16 cellular contexts compared by ENCODE assay signal in the genomic region with DNA sequence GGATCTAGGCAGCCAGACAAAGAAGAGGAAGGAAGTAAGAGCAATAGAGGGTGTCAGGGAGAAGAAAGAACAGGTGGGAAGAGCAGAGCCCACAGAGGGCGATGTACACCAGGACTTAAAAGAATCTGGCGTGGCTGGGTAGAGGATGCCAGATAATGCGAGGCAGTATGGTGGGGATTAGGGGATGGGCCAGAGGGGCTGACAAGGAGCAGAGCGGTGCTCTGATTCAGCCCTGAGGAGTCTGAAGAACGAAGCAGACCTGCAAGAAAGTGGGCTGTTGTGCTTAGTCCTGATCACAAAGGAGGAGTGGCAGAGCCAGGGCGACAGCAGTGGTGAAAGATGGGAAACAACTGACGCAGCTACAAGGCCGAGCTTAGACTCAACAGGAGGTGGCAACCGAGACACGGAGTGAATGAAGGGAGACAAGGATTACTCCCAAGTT.
A peak's percentile ranks its signal among the peaks of the same experiment; 100 is the strongest.
DNase-seq lines count a peak whose midpoint lies in the region; ATAC-seq and TF ChIP-seq lines count a peak whose summit lies in the region.
"Had no signal": no experiment of that assay in that cellular context is flagged by ENCODE, and none has a peak within 500 bp of the region (broad histone marks: within the 10 kb centered on the region; RNA-seq: fewer than 3 reads in every experiment).

No MANE protein-coding gene starts in this region.

- CTCF ChIA-PET in OCI-LY7 (lab: Charles Lee; ENCODE audit: unreplicated experiment), result no interaction called here
- CTCF ChIA-PET in CD4-positive, alpha-beta memory T cell (lab: Charles Lee; ENCODE audit: partially characterized antibody), result no interaction called here

- no peak overlapping the region for H3K27ac Mint-ChIP-seq in CD4-positive, alpha-beta memory T cell
- H3K27ac Mint-ChIP-seq: activated CD4-positive, alpha-beta memory T cell treated with anti-CD3 and anti-CD28 coated beads for 36 hours had no signal

- H3K9me2 ChIP-seq in OCI-LY7 (ENCODE audit: insufficient read depth, low read length), result no peaks in the 10 kb centered on the region

- no peak overlapping the region for H3K4me2 ChIP-seq in OCI-LY7 (ENCODE audit: low read length)

- no peaks in the 10 kb centered on the region for H3K4me1 Mint-ChIP-seq in CD4-positive, alpha-beta memory T cell

- H3K27me3 ChIP-seq in CD4-positive, alpha-beta memory T cell (ENCODE audit: insufficient read depth, low read length), result no peaks in the 10 kb centered on the region
- H3K27me3 ChIP-seq: tibial nerve had no signal

- H3K9me3 Mint-ChIP-seq in CD4-positive, alpha-beta memory T cell, result peaks cover 5 to 30% (median 16%) of the 10 kb centered on the region in 8 donors

- no peaks in the 10 kb centered on the region for H3K79me2 ChIP-seq in OCI-LY7 (ENCODE audit: insufficient read depth, low read depth, low read length)

- no peak for ATAC-seq in GM18868 (IDR thresholded peaks at IDR 0.05; ENCODE audit: unreplicated experiment)
- no peak for ATAC-seq in HG02759 (IDR thresholded peaks at IDR 0.05; ENCODE audit: unreplicated experiment)

- H3K4me3 ChIP-seq in AG10803 (ENCODE audit: low read length) (no peak overlapping the region), OCI-LY7 (ENCODE audit: low read depth, low read length, poor library complexity, severe bottlenecking) (no peak overlapping the region)
- H3K4me3 ChIP-seq in CD4-positive, alpha-beta memory T cell (ENCODE audit: low read length in 2 of 2), result no peak overlapping the region
- H3K4me3 ChIP-seq: tibial nerve had no signal

- no peaks in the 10 kb centered on the region for H4K20me1 ChIP-seq in OCI-LY7 (ENCODE audit: insufficient read depth, low read length)

- TF ChIP-seq POLR2A in erythroblast (IDR thresholded peaks at IDR 0.05; ENCODE audit: low read length), result no peak

- intact Hi-C loops in OCI-LY7 (cut with micrococcal nuclease; ENCODE audit: unreplicated experiment), result loop anchor here (5.0 kb wide), 2 partner anchors 86 to 161 kb away; no protein-coding TSS in a partner anchor
- intact Hi-C loops in CD4-positive, alpha-beta memory T cell (cut with micrococcal nuclease), result no loop called here

- POLR2A ChIA-PET in OCI-LY7 (lab: Charles Lee), result no interaction called here
- POLR2A ChIA-PET in CD4-positive, alpha-beta memory T cell (lab: Charles Lee; ENCODE audit: partially characterized antibody), result no interaction called here

- no peak overlapping the region for H3K27ac ChIP-seq in OCI-LY7 (ENCODE audit: low read depth, low read length, poor library complexity, severe bottlenecking)
- no peak overlapping the region for H3K27ac ChIP-seq in CD4-positive, alpha-beta memory T cell (ENCODE audit: low read depth, low read length)
- H3K27ac ChIP-seq: tibial nerve had no signal

- TF ChIP-seq CTCF in AG10803 (conservative IDR thresholded peaks at IDR 0.05; ENCODE audit: low read length) (peak; percentile 19; the same call in 1 of the 2 replicates), GM12873 (IDR thresholded peaks at IDR 0.05; ENCODE audit: insufficient read depth, low read depth, low read length, missing control alignments) (peak; percentile 23), OCI-LY7 (conservative IDR thresholded peaks at IDR 0.05; ENCODE audit: low read length) (peak; percentile 59)

- H3K4me1 ChIP-seq in OCI-LY7 (ENCODE audit: insufficient read depth, low read length, poor library complexity, severe bottlenecking), result peaks cover 7% of the 10 kb centered on the region
- H3K4me1 ChIP-seq in CD4-positive, alpha-beta memory T cell (ENCODE audit: insufficient read depth, low read length), result no peaks in the 10 kb centered on the region
- H3K4me1 ChIP-seq: tibial nerve had no signal

- H3K9me3 ChIP-seq in OCI-LY7 (ENCODE audit: low read length), result no peaks in the 10 kb centered on the region
- no peaks in the 10 kb centered on the region for H3K9me3 ChIP-seq in CD4-positive, alpha-beta memory T cell (ENCODE audit: control insufficient read depth in 1 of 2, low read length in 2 of 2)

- peaks cover 0 to 4% of the 10 kb centered on the region in 2 donors for H3K36me3 Mint-ChIP-seq in CD4-positive, alpha-beta memory T cell

- H3K36me3 ChIP-seq in OCI-LY7 (ENCODE audit: insufficient read depth, low read length), result no peaks in the 10 kb centered on the region
- no peaks in the 10 kb centered on the region for H3K36me3 ChIP-seq in CD4-positive, alpha-beta memory T cell (ENCODE audit: insufficient read depth, low read length)

- peaks cover 0 to 2% of the 10 kb centered on the region in 2 donors for H3K27me3 Mint-ChIP-seq in CD4-positive, alpha-beta memory T cell
- H3K27me3 Mint-ChIP-seq: activated CD4-positive, alpha-beta memory T cell treated with anti-CD3 and anti-CD28 coated beads for 36 hours had no signal

- no peak overlapping the region for H2AFZ ChIP-seq in OCI-LY7 (ENCODE audit: low read length)

- BruUV-seq in OCI-LY7 (replicated peaks; lab: Mats Ljungman, UMichigan), result no TSS peak

- H3K4me3 Mint-ChIP-seq in CD4-positive, alpha-beta memory T cell, result no peak overlapping the region
- H3K4me3 Mint-ChIP-seq: activated CD4-positive, alpha-beta memory T cell treated with anti-CD3 and anti-CD28 coated beads for 36 hours had no signal

- DNase-seq in AG10803 (ENCODE audit: low read depth) (no peak), OCI-LY7 (ENCODE audit: low spot score) (peak; percentile 47), iPS-NIHi11 (ENCODE audit: low spot score) (peak; percentile 39), erythroblast (lab: John Stamatoyannopoulos, UW) (no peak)
- DNase-seq in CD4-positive, alpha-beta memory T cell, result no peak
- DNase-seq: activated CD4-positive, alpha-beta memory T cell treated with anti-CD3 and anti-CD28 coated beads for 36 hours; activated effector memory CD4-positive, alpha-beta T cell treated with Interleukin-2 at 50 U/mL for 16 hours; DND-41; effector CD8-positive, alpha-beta T cell; NCI-H1436 treated with DMSO at 0.1 percent for 48 hours; stimulated activated CD4-positive, alpha-beta T cell treated with anti-CD3 and anti-CD28 coated beads, Interleukin-2, amount 100 ng/mL, for 24 hours; stimulated activated CD8-positive, alpha-beta memory T cell treated with anti-CD3 and anti-CD28 coated beads, Interleukin-4, amount 100 ng/mL, for 48 hours had no signal

Comparison
In these comparisons a context has a peak if more than half of its experiments do, and no peak if none do; other contexts are left out.
1. DNase-seq: peak in OCI-LY7 (single experiment) and iPS-NIHi11 (single experiment); none in AG10803 (single experiment), CD4-positive, alpha-beta memory T cell (0 of 5) and erythroblast (0 of 2).
2. Peak in every context shown above with its lines, with median percentiles within 50 percentile points of each other: CTCF ChIP-seq.